27 cellular contexts compared by ENCODE assay signal in the genomic region with DNA sequence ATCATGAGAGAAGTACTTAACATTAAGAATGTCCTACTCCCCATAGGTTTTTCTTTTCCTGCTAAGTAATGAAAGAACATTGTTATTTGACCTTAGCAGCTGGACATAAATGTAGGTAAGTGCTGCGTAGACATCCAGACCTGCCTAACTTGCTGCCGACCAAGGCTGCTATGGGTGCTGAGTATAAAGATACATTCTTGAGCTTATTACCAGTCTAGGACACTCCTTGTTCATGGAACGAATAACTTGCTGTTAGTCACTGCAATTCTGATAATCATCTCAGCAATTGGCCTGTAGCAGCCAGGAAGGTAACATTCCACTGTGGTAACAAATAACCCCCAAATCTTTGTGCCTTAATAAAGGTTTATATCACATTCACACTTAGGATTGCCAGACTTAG.
"Had no signal": no experiment of that assay in that cellular context is flagged by ENCODE, and none has a peak within 500 bp of the region (broad histone marks: within the 10 kb centered on the region; RNA-seq: fewer than 3 reads in every experiment).

No MANE protein-coding gene starts in this region.

- H3K36me3 ChIP-seq: left lung, lower lobe of right lung, pancreas, prostate gland, right atrium auricular region, right lobe of liver, stomach, thyroid gland, transverse colon, vagina had no signal

- H3K4me3 ChIP-seq: left lung, lower lobe of right lung, pancreas, prostate gland, right atrium auricular region, right lobe of liver, smooth muscle cell, stomach, testis, thyroid gland, transverse colon, vagina had no signal

- H3K4me1 ChIP-seq: left lung, lower lobe of right lung, pancreas, prostate gland, right atrium auricular region, right lobe of liver, stomach, testis, thyroid gland, transverse colon, vagina had no signal

- ATAC-seq: left colon; left lung; lower lobe of right lung; naive thymus-derived CD8-positive, alpha-beta T cell; pancreas; right lobe of liver; stimulated activated naive B cell treated with anti-CD40 and anti-IgM and Interleukin-4, amounts not matched to agents 10 μg/mL and 1 μg/mL and 100 μg/mL, for 72 hours; stimulated activated naive CD8-positive, alpha-beta T cell treated with anti-CD3 and anti-CD28 coated beads, Interleukin-15, Interleukin-2, amounts not matched to agents 100 U/mL and 50 U/mL, for 24 hours had no signal

- DNase-seq: hypothalamus; islet precursor cell; kidney glomerular epithelial cell; left colon; left lung; lower lobe of right lung; mammary epithelial cell; mesenchymal stem cell; naive thymus-derived CD8-positive, alpha-beta T cell; nucleus accumbens; pancreas; posterior cingulate gyrus; right lobe of liver; stimulated activated CD4-positive, alpha-beta T cell treated with anti-CD3 and anti-CD28 coated beads, Interleukin-12 subunit alpha, Interleukin-12 subunit beta, amount 100 ng/mL, for 4 hours; stimulated activated CD4-positive, alpha-beta T cell treated with anti-CD3 and anti-CD28 coated beads, Interleukin-15, amount 100 ng/mL, for 24 hours; stimulated activated CD4-positive, alpha-beta T cell treated with anti-CD3 and anti-CD28 coated beads, Interleukin-2, amount 100 ng/mL, for 24 hours; stimulated activated CD4-positive, alpha-beta T cell treated with anti-CD3 and anti-CD28 coated beads, Interleukin-4, amount 100 ng/mL, for 1 hour; stimulated activated naive B cell treated with anti-CD40 and anti-IgM and Interleukin-4, amounts not matched to agents 10 μg/mL and 1 μg/mL and 100 μg/mL, for 72 hours; stimulated activated naive CD8-positive, alpha-beta T cell treated with anti-CD3 and anti-CD28 coated beads, Interleukin-15, Interleukin-2, amounts not matched to agents 100 U/mL and 50 U/mL, for 24 hours; stomach; testis; thyroid gland; transverse colon had no signal

- H3K9me3 ChIP-seq: left lung, lower lobe of right lung, pancreas, prostate gland, right atrium auricular region, right lobe of liver, stomach, testis, thyroid gland, transverse colon, vagina had no signal

- H3K4me2 ChIP-seq: smooth muscle cell had no signal

- H3K27ac ChIP-seq: left lung, lower lobe of right lung, pancreas, prostate gland, right atrium auricular region, right lobe of liver, stomach, testis, thyroid gland, transverse colon, vagina had no signal

- H3K27me3 ChIP-seq: right atrium auricular region, right lobe of liver, testis, thyroid gland, transverse colon, vagina had no signal
